Comparison of ENCODE assay signal across 19 cellular contexts in genomic region chr2:156852681-156853080, GRCh38.
DNase-seq lines count a peak whose midpoint lies in the region; ATAC-seq, FAIRE-seq and TF ChIP-seq lines count a peak whose summit lies in the region.
"Had no signal": no experiment of that assay in that cellular context is flagged by ENCODE, and none has a peak within 500 bp of the region (broad histone marks: within the 10 kb centered on the region; RNA-seq: fewer than 3 reads in every experiment).

No MANE protein-coding gene starts in this region.

- H3K27ac ChIP-seq in mammary epithelial cell (ENCODE audit: insufficient read depth, low read depth, low read length) (no peak overlapping the region), breast epithelium (no peak overlapping the region), epithelial cell of prostate (peak overlapping the region; percentile 39), lower lobe of right lung (peak overlapping the region; percentile 51), ovary (no peak overlapping the region)
- H3K27ac ChIP-seq: BLaER1 treated with 17β-estradiol and CSF1 and Interleukin-3, amounts not matched to agents 10 nM and 100 nM had no signal

- no peak overlapping the region for H3K4me2 ChIP-seq in mammary epithelial cell (ENCODE audit: insufficient read depth, low read depth, low read length)
- H3K4me2 ChIP-seq: BLaER1 treated with 17β-estradiol and CSF1 and Interleukin-3, amounts not matched to agents 10 nM and 100 nM had no signal

- intact Hi-C loops in mammary epithelial cell (cut with micrococcal nuclease) (no loop called here), breast epithelium (cut with DNase I; ENCODE audit: low total_unique reads) (no loop called here), lower lobe of right lung (cut with DNase I) (no loop called here), ovary (cut with DNase I) (no loop called here)

- H3K9ac ChIP-seq in mammary epithelial cell (ENCODE audit: insufficient read depth, low read length), result no peak overlapping the region
- H3K9ac ChIP-seq: BLaER1 treated with 17β-estradiol and CSF1 and Interleukin-3, amounts not matched to agents 10 nM and 100 nM had no signal

- no peaks in the 10 kb centered on the region for H4K20me1 ChIP-seq in mammary epithelial cell (ENCODE audit: insufficient read depth, low read length)
- H4K20me1 ChIP-seq: BLaER1 treated with 17β-estradiol and CSF1 and Interleukin-3, amounts not matched to agents 10 nM and 100 nM had no signal

- H3K9me3 ChIP-seq in mammary epithelial cell (replicated peaks; ENCODE audit: insufficient read depth, low read length) (no peaks in the 10 kb centered on the region), breast epithelium (no peaks in the 10 kb centered on the region), lower lobe of right lung (no peaks in the 10 kb centered on the region), ovary (no peaks in the 10 kb centered on the region)
- H3K9me3 ChIP-seq: BLaER1 treated with 17β-estradiol and CSF1 and Interleukin-3, amounts not matched to agents 10 nM and 100 nM had no signal

- TF ChIP-seq POLR2A in breast epithelium (IDR thresholded peaks at IDR 0.05) (no peak), ovary (IDR thresholded peaks at IDR 0.05) (no peak)

- no peaks in the 10 kb centered on the region for H3K79me2 ChIP-seq in mammary epithelial cell (ENCODE audit: insufficient read depth, low read length)

- TF ChIP-seq CTCF in mammary epithelial cell (conservative IDR thresholded peaks at IDR 0.05 in 1 of 2, IDR thresholded peaks at IDR 0.05 in 1 of 2; ENCODE audit: extremely low read depth in 1 of 2, insufficient read depth in 1 of 2, low read depth in 1 of 2, low read length in 2 of 2), result no peak
- no peak for TF ChIP-seq CTCF in breast epithelium (IDR thresholded peaks at IDR 0.05)
- no peak for TF ChIP-seq CTCF in lower lobe of right lung (IDR thresholded peaks at IDR 0.05)
- TF ChIP-seq CTCF in D721Med (IDR thresholded peaks at IDR 0.05; ENCODE audit: insufficient read depth, missing control alignments), result no peak
- TF ChIP-seq CTCF in ovary (IDR thresholded peaks at IDR 0.05), result no peak

- in situ Hi-C loops in mammary epithelial cell (cut with MboI; ENCODE audit: low sequenced_read_pairs in 2 of 2), result no loop called here

- no TSS peak for BruUV-seq in mammary epithelial cell (replicated peaks; lab: Mats Ljungman, UMichigan)

- TF ChIP-seq EP300 in ovary (IDR thresholded peaks at IDR 0.05), result no peak

- H2AFZ ChIP-seq in mammary epithelial cell (ENCODE audit: low read depth, low read length), result peak overlapping the region; percentile 66

- CTCF ChIA-PET in mammary epithelial cell (lab: Charles Lee; ENCODE audit: low non-redundant PET), result no interaction called here

- dilution Hi-C loops in mammary epithelial cell (cut with HindIII; ENCODE audit: low sequenced_read_pairs), result no loop called here

- DNase-seq in mammary epithelial cell (peak; percentile 50), breast epithelium (ENCODE audit: low spot score in 2 of 2) (no peak), epithelial cell of prostate (ENCODE audit: low read depth, low spot score) (no peak), lower lobe of right lung (no peak), D721Med (ENCODE audit: insufficient read length, low spot score) (no peak), Kasumi-1 (lab: John Stamatoyannopoulos, UW) (no peak), ovary (no peak)
- DNase-seq: 8988T; CD8-positive, alpha-beta memory T cell; COR-L47; DMS79 treated with DMSO at 0.1 percent for 48 hours; GF-D8; GOT3; H7; HFFc6 had no signal

- H3K4me1 ChIP-seq in mammary epithelial cell (ENCODE audit: insufficient read depth, low read length) (peaks cover 5% of the 10 kb centered on the region), breast epithelium (no peaks in the 10 kb centered on the region), lower lobe of right lung (no peaks in the 10 kb centered on the region), ovary (ENCODE audit: insufficient read depth) (no peaks in the 10 kb centered on the region)
- H3K4me1 ChIP-seq: BLaER1 treated with 17β-estradiol and CSF1 and Interleukin-3, amounts not matched to agents 10 nM and 100 nM had no signal

- FAIRE-seq in D721Med (lab: Jason Lieb, UNC), result no peak
- FAIRE-seq: HepG2 had no signal

- H3K27me3 ChIP-seq in mammary epithelial cell (ENCODE audit: insufficient read depth, low read length) (no peaks in the 10 kb centered on the region), breast epithelium (no peaks in the 10 kb centered on the region), lower lobe of right lung (ENCODE audit: low read depth) (no peaks in the 10 kb centered on the region), ovary (no peaks in the 10 kb centered on the region)
- H3K27me3 ChIP-seq: BLaER1 treated with 17β-estradiol and CSF1 and Interleukin-3, amounts not matched to agents 10 nM and 100 nM had no signal

- no peaks in the 10 kb centered on the region for H3K36me3 ChIP-seq in mammary epithelial cell (ENCODE audit: insufficient read depth, low read length)
- no peaks in the 10 kb centered on the region for H3K36me3 ChIP-seq in breast epithelium
- no peaks in the 10 kb centered on the region for H3K36me3 ChIP-seq in lower lobe of right lung
- H3K36me3 ChIP-seq in ovary, result no peaks in the 10 kb centered on the region
- H3K36me3 ChIP-seq: BLaER1 treated with 17β-estradiol and CSF1 and Interleukin-3, amounts not matched to agents 10 nM and 100 nM had no signal

- ATAC-seq in lower lobe of right lung (peak; percentile 90 to 92), HG03342 (IDR thresholded peaks at IDR 0.05; ENCODE audit: unreplicated experiment) (no peak)
- ATAC-seq: HCT116, HepG2 had no signal

- H3K4me3 ChIP-seq in mammary epithelial cell (replicated peaks in 1 of 3; ENCODE audit: insufficient read depth in 1 of 3, low read depth in 2 of 3, low read length in 3 of 3) (no peak overlapping the region), breast epithelium (no peak overlapping the region), lower lobe of right lung (no peak overlapping the region), ovary (no peak overlapping the region)
- H3K4me3 ChIP-seq: BLaER1 treated with 17β-estradiol and CSF1 and Interleukin-3, amounts not matched to agents 10 nM and 100 nM had no signal

Comparison
In these comparisons a context has a peak if more than half of its experiments do, and no peak if none do; other contexts are left out.
1. H3K27ac ChIP-seq: peak in epithelial cell of prostate (single experiment) and lower lobe of right lung (single experiment); none in mammary epithelial cell (single experiment), breast epithelium (0 of 2) and ovary (0 of 2).